ENCODE assay signal across 7 cellular contexts in genomic region chr4:167469436-167469835, GRCh38.
"Had no signal": no experiment of that assay in that cellular context is flagged by ENCODE, and none has a peak within 500 bp of the region (broad histone marks: within the 10 kb centered on the region; RNA-seq: fewer than 3 reads in every experiment).

No MANE protein-coding gene starts in this region.

- H3K9ac ChIP-seq: GM23248 had no signal

- H3K4me3 ChIP-seq: GM23248, HAP-1 had no signal

- H3K9me3 ChIP-seq: HAP-1 had no signal

- H2AFZ ChIP-seq: GM23248 had no signal

- DNase-seq: GM23248, GOT3, H7, HFFc6 had no signal

- H3K36me3 ChIP-seq: HAP-1 had no signal

- FAIRE-seq: HepG2 had no signal

- H3K4me1 ChIP-seq: HAP-1 had no signal

- H3K27ac ChIP-seq: GM23248, HL-60 had no signal
